ENCODE assay signal across 9 cellular contexts in genomic region chr3:46947981-46948791, GRCh38. TPM values are rescaled to one million over a fixed set of nuclear protein-coding genes. Genes with fewer than 3 reads are reported as not detected.
DNase-seq lines count a peak whose midpoint lies in the region; ATAC-seq and TF ChIP-seq lines count a peak whose summit lies in the region.
"Had no signal": no experiment of that assay in that cellular context is flagged by ENCODE, and none has a peak within 500 bp of the region (broad histone marks: within the 10 kb centered on the region; RNA-seq: fewer than 3 reads in every experiment).

No MANE protein-coding gene starts in this region.

- ATAC-seq in activated B cell treated with CpG ODN at 0.5 μM for 24 hours (ENCODE audit: low read depth) (no peak), HG03460 (IDR thresholded peaks at IDR 0.05; ENCODE audit: unreplicated experiment) (no peak)
- ATAC-seq in central memory CD8-positive, alpha-beta T cell (replicated peaks; ENCODE audit: extremely low read depth, poor library complexity, severe bottlenecking), result peak; percentile 79
- ATAC-seq in naive thymus-derived CD4-positive, alpha-beta T cell, result peak; percentile 77

- POLR2A ChIA-PET in activated B cell treated with CpG ODN at 0.5 μM for 24 hours (lab: Charles Lee), result interaction anchor here (1.0 to 2.4 kb wide), 3 partner anchors 12 to 31 kb away, joined by 4 to 12 read pairs (median 4); partner anchors contain the start of gene NBEAL2
- POLR2A ChIA-PET in naive thymus-derived CD4-positive, alpha-beta T cell (lab: Charles Lee), result interaction anchor here (0.5 to 1.0 kb wide), 2 partner anchors 28 to 32 kb away, joined by 3 read pairs; partner anchors contain the start of gene CCDC12

- peaks cover 51 to 75% of the 10 kb centered on the region in 2 donors for H3K4me1 ChIP-seq in naive thymus-derived CD4-positive, alpha-beta T cell (ENCODE audit: control insufficient read depth in 2 of 2, insufficient read depth in 2 of 2, low read length in 2 of 2)
- H3K4me1 ChIP-seq in thymus (ENCODE audit: control insufficient read depth, insufficient read depth, low read length) (peaks cover 38% of the 10 kb centered on the region), HAP-1 (no peaks in the 10 kb centered on the region; the same call in 1 of the 2 replicates)

- peak overlapping the region; percentile 68 for H3K27ac ChIP-seq in KOPT-K1 (ENCODE audit: low read depth, low read length, poor library complexity, severe bottlenecking)
- H3K27ac ChIP-seq in naive thymus-derived CD4-positive, alpha-beta T cell (ENCODE audit: low read depth, low read length), result peak overlapping the region; percentile 39
- peak overlapping the region; percentile 75 for H3K27ac ChIP-seq in thymus (ENCODE audit: low read depth)
- H3K27ac ChIP-seq: KMS-11 had no signal

- H3K27ac Mint-ChIP-seq in activated B cell treated with CpG ODN at 0.5 μM for 24 hours, result peak overlapping the region; percentile 66
- H3K27ac Mint-ChIP-seq in central memory CD8-positive, alpha-beta T cell (ENCODE audit: low read depth), result peak overlapping the region; percentile 96
- H3K27ac Mint-ChIP-seq in naive thymus-derived CD4-positive, alpha-beta T cell, result peak overlapping the region; percentile 70 to 92 (median 86)

- H3K9me3 Mint-ChIP-seq in activated B cell treated with CpG ODN at 0.5 μM for 24 hours, result no peaks in the 10 kb centered on the region
- H3K9me3 Mint-ChIP-seq in central memory CD8-positive, alpha-beta T cell, result no peaks in the 10 kb centered on the region
- H3K9me3 Mint-ChIP-seq in naive thymus-derived CD4-positive, alpha-beta T cell, result no peaks in the 10 kb centered on the region

- TF ChIP-seq CTCF in activated B cell treated with CpG ODN at 0.5 μM for 24 hours (IDR thresholded peaks at IDR 0.05), result no peak

- H3K4me3 ChIP-seq in naive thymus-derived CD4-positive, alpha-beta T cell (ENCODE audit: low read length), result no peak overlapping the region
- H3K4me3 ChIP-seq in thymus (ENCODE audit: low read length), result no peak overlapping the region
- no peak overlapping the region for H3K4me3 ChIP-seq in HAP-1

- peaks cover 90% of the 10 kb centered on the region for H3K4me1 Mint-ChIP-seq in activated B cell treated with CpG ODN at 0.5 μM for 24 hours
- H3K4me1 Mint-ChIP-seq in central memory CD8-positive, alpha-beta T cell, result peaks cover 86% of the 10 kb centered on the region
- peaks cover 77 to 97% (median 83%) of the 10 kb centered on the region in 7 donors for H3K4me1 Mint-ChIP-seq in naive thymus-derived CD4-positive, alpha-beta T cell

- intact Hi-C loops in activated B cell treated with CpG ODN at 0.5 μM for 24 hours (cut with micrococcal nuclease), result no loop called here
- intact Hi-C loops in naive thymus-derived CD4-positive, alpha-beta T cell (cut with micrococcal nuclease), result loop anchor here (1.0 to 2.0 kb wide), 2 partner anchors 31 to 50 kb away; partner anchors contain the start of gene NBEAL2 (in 2 of the 2)

- peaks cover 25% of the 10 kb centered on the region for H3K36me3 ChIP-seq in KOPT-K1 (ENCODE audit: insufficient read depth, low read length)
- H3K36me3 ChIP-seq in naive thymus-derived CD4-positive, alpha-beta T cell (ENCODE audit: control insufficient read depth in 2 of 3, insufficient read depth in 3 of 3, low read length in 3 of 3), result peaks cover 0 to 15% (median 0%) of the 10 kb centered on the region in 3 experiments
- H3K36me3 ChIP-seq in thymus (ENCODE audit: control insufficient read depth, insufficient read depth), result peaks cover 3% of the 10 kb centered on the region
- H3K36me3 ChIP-seq in HAP-1 (replicated peaks), result peaks cover 16% of the 10 kb centered on the region

- 58% methylated on average over 19 of the region's 19 CpGs for WGBS in thymus

- H3K36me3 Mint-ChIP-seq in activated B cell treated with CpG ODN at 0.5 μM for 24 hours (ENCODE audit: low read depth), result peaks cover 49% of the 10 kb centered on the region
- peaks cover 23% of the 10 kb centered on the region for H3K36me3 Mint-ChIP-seq in central memory CD8-positive, alpha-beta T cell (ENCODE audit: insufficient read depth)
- H3K36me3 Mint-ChIP-seq in naive thymus-derived CD4-positive, alpha-beta T cell, result peaks cover 0 to 20% (median 0%) of the 10 kb centered on the region in 5 donors

- CTCF ChIA-PET in activated B cell treated with CpG ODN at 0.5 μM for 24 hours (lab: Charles Lee), result interaction anchor here (0.9 to 1.3 kb wide), 3 partner anchors 13 to 53 kb away, joined by 3 read pairs; no protein-coding TSS in a partner anchor
- CTCF ChIA-PET in naive thymus-derived CD4-positive, alpha-beta T cell (lab: Charles Lee), result interaction anchor here (1.2 kb wide), 1 partner anchor 51 kb away, joined by 3 read pairs; no protein-coding TSS in a partner anchor

- peak overlapping the region; percentile 11 for H3K4me3 Mint-ChIP-seq in activated B cell treated with CpG ODN at 0.5 μM for 24 hours
- H3K4me3 Mint-ChIP-seq in central memory CD8-positive, alpha-beta T cell, result peak overlapping the region; percentile 73
- peak overlapping the region; percentile 9 to 83 (median 76) for H3K4me3 Mint-ChIP-seq in naive thymus-derived CD4-positive, alpha-beta T cell

- H3K27me3 Mint-ChIP-seq in activated B cell treated with CpG ODN at 0.5 μM for 24 hours, result no peaks in the 10 kb centered on the region
- H3K27me3 Mint-ChIP-seq in central memory CD8-positive, alpha-beta T cell, result no peaks in the 10 kb centered on the region
- no peaks in the 10 kb centered on the region for H3K27me3 Mint-ChIP-seq in naive thymus-derived CD4-positive, alpha-beta T cell

- no peaks in the 10 kb centered on the region for H3K27me3 ChIP-seq in naive thymus-derived CD4-positive, alpha-beta T cell (ENCODE audit: control insufficient read depth in 2 of 2, insufficient read depth in 2 of 2, low read length in 2 of 2)
- H3K27me3 ChIP-seq in thymus (ENCODE audit: control insufficient read depth, insufficient read depth) (no peaks in the 10 kb centered on the region), HAP-1 (ENCODE audit: low read depth) (no peaks in the 10 kb centered on the region)

- in situ Hi-C loops in HAP-1 (cut with MboI; ENCODE audit: low sequenced_read_pairs), result no loop called here

- H3K9me3 ChIP-seq in KOPT-K1 (ENCODE audit: insufficient read depth, low read length, poor library complexity, severe bottlenecking) (peaks cover 6% of the 10 kb centered on the region), thymus (ENCODE audit: control insufficient read depth) (no peaks in the 10 kb centered on the region), HAP-1 (no peaks in the 10 kb centered on the region)
- H3K9me3 ChIP-seq in naive thymus-derived CD4-positive, alpha-beta T cell (ENCODE audit: control insufficient read depth in 2 of 3, low read length in 3 of 3), result no peaks in the 10 kb centered on the region

- DNase-seq in activated B cell treated with CpG ODN at 0.5 μM for 24 hours, result no peak
- DNase-seq in central memory CD8-positive, alpha-beta T cell (ENCODE audit: low spot score in 2 of 2), result peak; percentile 47 to 77
- peak in 2 of 9 donors; percentile 45 to 58 for DNase-seq in naive thymus-derived CD4-positive, alpha-beta T cell
- no peak for DNase-seq in HAP-1 (ENCODE audit: low spot score in 2 of 2)
- DNase-seq in HCEC 1CT, result no peak

RNA-seq across cellular contexts. Expression of gene CCDC12, which starts 28.4 kb away (rescaled TPM):
- total RNA-seq in activated B cell treated with CpG ODN at 0.5 μM for 24 hours, result 93.8 and 98.4 TPM in 2 replicates
- 10 to 100 TPM; 51.6 to 61.5 (median 56.9) TPM for total RNA-seq in naive thymus-derived CD4-positive, alpha-beta T cell
- polyA plus RNA-seq in naive thymus-derived CD4-positive, alpha-beta T cell, result 100 to 1,000 TPM in 1 of 2 donors, 10 to 100 TPM in 1; 88.2 to 115 TPM
- polyA plus RNA-seq in thymus, result 83.9 TPM

RNA-seq across cellular contexts. Expression of gene NBEAL2, which starts 31.3 kb away (rescaled TPM):
- total RNA-seq in activated B cell treated with CpG ODN at 0.5 μM for 24 hours, result 79.8 and 98.6 TPM in 2 replicates
- total RNA-seq in naive thymus-derived CD4-positive, alpha-beta T cell, result 100 to 1,000 TPM in 2 of 5 experiments, 10 to 100 TPM in 3; 48.8 to 289 (median 94.0) TPM
- 1 to 10 TPM; 1.7 to 4.9 TPM for polyA plus RNA-seq in naive thymus-derived CD4-positive, alpha-beta T cell
- polyA plus RNA-seq in thymus, result 83.6 TPM

Comparison
In these comparisons a context has a peak if more than half of its experiments do, and no peak if none do; other contexts are left out.
1. ATAC-seq: peak in central memory CD8-positive, alpha-beta T cell (single experiment) and naive thymus-derived CD4-positive, alpha-beta T cell (single experiment); none in activated B cell treated with CpG ODN at 0.5 μM for 24 hours (single experiment) and HG03460 (single experiment).
2. DNase-seq: peak in central memory CD8-positive, alpha-beta T cell (2 of 2); none in activated B cell treated with CpG ODN at 0.5 μM for 24 hours (single experiment), HAP-1 (0 of 2) and HCEC 1CT (single experiment).
3. H3K4me3 Mint-ChIP-seq: peak in every context shown above with its lines; median percentile 76 in naive thymus-derived CD4-positive, alpha-beta T cell; 73 in central memory CD8-positive, alpha-beta T cell; 11 in activated B cell treated with CpG ODN at 0.5 μM for 24 hours.
4. Peak in every context shown above with its lines, with median percentiles within 50 percentile points of each other: H3K27ac ChIP-seq and H3K27ac Mint-ChIP-seq.